8 cellular contexts compared by ENCODE assay signal in genomic region chr1:1349256-1350012, GRCh38. TPM values are rescaled to one million over a fixed set of nuclear protein-coding genes. Genes with fewer than 3 reads are reported as not detected.
DNase-seq lines count a peak whose midpoint lies in the region; ATAC-seq and TF ChIP-seq lines count a peak whose summit lies in the region.

Gene DVL1 (minus strand): TSS chr1:1349418. CDS start chr1:1349065, 353 bp downstream.

- peaks cover 33% of the 10 kb centered on the region for H3K4me1 ChIP-seq in DND-41 (ENCODE audit: insufficient read depth, low read length)
- peaks cover 37% of the 10 kb centered on the region for H3K4me1 ChIP-seq in mammary epithelial cell (ENCODE audit: insufficient read depth, low read length)
- H3K4me1 ChIP-seq in spleen, result peaks cover 19 to 74% (median 62%) of the 10 kb centered on the region in 6 donors

- in situ Hi-C loops in mammary epithelial cell (cut with MboI; ENCODE audit: low sequenced_read_pairs in 2 of 2), result no loop called here

- H3K36me3 ChIP-seq in DND-41 (ENCODE audit: insufficient read depth, low read length) (no peaks in the 10 kb centered on the region; the same call in none of the 2 replicates), KOPT-K1 (ENCODE audit: insufficient read depth, low read length) (no peaks in the 10 kb centered on the region), mammary epithelial cell (ENCODE audit: insufficient read depth, low read length) (no peaks in the 10 kb centered on the region), spleen (peaks cover 0 to 18% (median 0%) of the 10 kb centered on the region in 6 donors)

- intact Hi-C loops in mammary epithelial cell (cut with micrococcal nuclease), result loop anchor here (1.0 to 5.0 kb wide), 4 partner anchors 23 to 158 kb away; partner anchors contain the start of gene CCNL2
- intact Hi-C loops in spleen (cut with DNase I; ENCODE audit: low total_unique reads), result no loop called here

- ATAC-seq in DND-41 (ENCODE audit: insufficient read depth, low read depth), result peak; percentile 69
- peak; percentile 64 for ATAC-seq in GM21423 (IDR thresholded peaks at IDR 0.05; ENCODE audit: unreplicated experiment)
- no peak for ATAC-seq in GM18873 (IDR thresholded peaks at IDR 0.05; ENCODE audit: low FRiP score, unreplicated experiment)

- no TSS peak for BruUV-seq in mammary epithelial cell (replicated peaks; lab: Mats Ljungman, UMichigan)

- H3K27ac ChIP-seq in DND-41 (ENCODE audit: low read length), result peak within 1 kb of the TSS; percentile 94
- H3K27ac ChIP-seq in KOPT-K1 (ENCODE audit: low read depth, low read length, poor library complexity, severe bottlenecking), result peak within 1 kb of the TSS; percentile 83
- peak within 1 kb of the TSS; percentile 93 for H3K27ac ChIP-seq in VCaP
- peak within 1 kb of the TSS; percentile 47 for H3K27ac ChIP-seq in mammary epithelial cell (ENCODE audit: insufficient read depth, low read depth, low read length)
- peak within 1 kb of the TSS; percentile 72 to 93 (median 88) for H3K27ac ChIP-seq in spleen

- H3K4me2 ChIP-seq in DND-41 (ENCODE audit: insufficient read depth, low read length) (peak within 1 kb of the TSS; percentile 84), mammary epithelial cell (ENCODE audit: insufficient read depth, low read depth, low read length) (peak within 1 kb of the TSS; percentile 98)

- CTCF ChIA-PET in mammary epithelial cell (lab: Charles Lee; ENCODE audit: low non-redundant PET), result no interaction called here

- WGBS in mammary epithelial cell (ENCODE audit: low coverage, missing lambda C conversion rate), result 0% methylated on average over 6 of the region's 122 CpGs
- 0 to 1% (median 0%) methylated on average over 10 to 122 of the region's 122 CpGs for WGBS in spleen, 5 donors

- H3K27me3 ChIP-seq in DND-41 (ENCODE audit: insufficient read depth, low read length, poor library complexity), result no peaks in the 10 kb centered on the region
- no peaks in the 10 kb centered on the region for H3K27me3 ChIP-seq in mammary epithelial cell (ENCODE audit: insufficient read depth, low read length)
- peaks cover 4 to 32% (median 21%) of the 10 kb centered on the region in 7 donors for H3K27me3 ChIP-seq in spleen (replicated peaks in 1 of 7)

- TF ChIP-seq CTCF in DND-41 (IDR thresholded peaks at IDR 0.05; ENCODE audit: borderline replicate concordance, extremely low read depth, low read length, poor library complexity, severe bottlenecking), result peak; percentile 75
- TF ChIP-seq CTCF in VCaP (conservative IDR thresholded peaks at IDR 0.05), result peak; percentile 76
- TF ChIP-seq CTCF in mammary epithelial cell (conservative IDR thresholded peaks at IDR 0.05 in 1 of 2, IDR thresholded peaks at IDR 0.05 in 1 of 2; ENCODE audit: extremely low read depth in 1 of 2, insufficient read depth in 1 of 2, low read depth in 1 of 2, low read length in 2 of 2), result peak; percentile 17 to 60
- TF ChIP-seq CTCF in spleen (IDR thresholded peaks at IDR 0.05 in 8 of 11, conservative IDR thresholded peaks at IDR 0.05 in 3 of 11), result peak in 9 of 11 experiments; percentile 25 to 64 (median 51)

- H2AFZ ChIP-seq in DND-41 (ENCODE audit: low read depth, low read length) (peak within 1 kb of the TSS; percentile 97), mammary epithelial cell (ENCODE audit: low read depth, low read length) (peak within 1 kb of the TSS; percentile 83)

- peaks cover 64% of the 10 kb centered on the region for H4K20me1 ChIP-seq in DND-41 (ENCODE audit: insufficient read depth, low read length)
- no peaks in the 10 kb centered on the region for H4K20me1 ChIP-seq in mammary epithelial cell (ENCODE audit: insufficient read depth, low read length)

- dilution Hi-C loops in mammary epithelial cell (cut with HindIII; ENCODE audit: low sequenced_read_pairs), result loop anchor here (10.0 kb wide), 2 partner anchors 125 to 175 kb away; partner anchors contain the start of gene TTLL10

- peak within 1 kb of the TSS; percentile 99 for H3K9ac ChIP-seq in DND-41 (ENCODE audit: low read depth, low read length)
- peak within 1 kb of the TSS; percentile 68 for H3K9ac ChIP-seq in mammary epithelial cell (ENCODE audit: insufficient read depth, low read length)

- H3K79me2 ChIP-seq in DND-41 (ENCODE audit: insufficient read depth, low read length) (peaks cover 44% of the 10 kb centered on the region), mammary epithelial cell (ENCODE audit: insufficient read depth, low read length) (peaks cover 52% of the 10 kb centered on the region)

- DNase-seq in DND-41 (peak; percentile 80), mammary epithelial cell (peak; percentile 31), iPS-NIHi7 (ENCODE audit: extremely low spot score) (peak; percentile 83), spleen (peak; percentile 95)

- no peak for TF ChIP-seq POLR2A in spleen (IDR thresholded peaks at IDR 0.05)

- H3K9me3 ChIP-seq in DND-41 (ENCODE audit: insufficient read depth, low read length, severe bottlenecking) (no peaks in the 10 kb centered on the region), KOPT-K1 (ENCODE audit: insufficient read depth, low read length, poor library complexity, severe bottlenecking) (no peaks in the 10 kb centered on the region), mammary epithelial cell (replicated peaks; ENCODE audit: insufficient read depth, low read length) (no peaks in the 10 kb centered on the region), spleen (no peaks in the 10 kb centered on the region)

- peak within 1 kb of the TSS; percentile 75 to 96; a peak in 3 of 4 replicates for H3K4me3 ChIP-seq in DND-41 (ENCODE audit: low read depth in 1 of 2, low read length in 2 of 2)
- peak within 1 kb of the TSS; percentile 66 to 93 (median 87) for H3K4me3 ChIP-seq in mammary epithelial cell (replicated peaks in 1 of 3; ENCODE audit: insufficient read depth in 1 of 3, low read depth in 2 of 3, low read length in 3 of 3)
- H3K4me3 ChIP-seq in spleen, result peak within 1 kb of the TSS; percentile 59 to 91 (median 68)

RNA-seq across cellular contexts. Expression of gene DVL1, which starts in this region (rescaled TPM):
- 100 to 1,000 TPM in 1 of 2 donors, 10 to 100 TPM in 1; 62.0 to 109 TPM for total RNA-seq in mammary epithelial cell
- 37.4 TPM for polyA plus RNA-seq in mammary epithelial cell
- polyA minus RNA-seq in mammary epithelial cell, result 20.1 TPM
- total RNA-seq in spleen, result 10 to 100 TPM; 34.4 to 59.1 (median 40.1) TPM
- 10 to 100 TPM; 18.1 to 57.3 (median 27.7) TPM for polyA plus RNA-seq in spleen

Comparison
In these comparisons a context has a peak if more than half of its experiments do, and no peak if none do; other contexts are left out.
1. DNase-seq: peak in every context shown above with its lines; median percentile 95 in spleen; 83 in iPS-NIHi7; 80 in DND-41; 31 in mammary epithelial cell.